12 cellular contexts compared by ENCODE assay signal in the genomic region with DNA sequence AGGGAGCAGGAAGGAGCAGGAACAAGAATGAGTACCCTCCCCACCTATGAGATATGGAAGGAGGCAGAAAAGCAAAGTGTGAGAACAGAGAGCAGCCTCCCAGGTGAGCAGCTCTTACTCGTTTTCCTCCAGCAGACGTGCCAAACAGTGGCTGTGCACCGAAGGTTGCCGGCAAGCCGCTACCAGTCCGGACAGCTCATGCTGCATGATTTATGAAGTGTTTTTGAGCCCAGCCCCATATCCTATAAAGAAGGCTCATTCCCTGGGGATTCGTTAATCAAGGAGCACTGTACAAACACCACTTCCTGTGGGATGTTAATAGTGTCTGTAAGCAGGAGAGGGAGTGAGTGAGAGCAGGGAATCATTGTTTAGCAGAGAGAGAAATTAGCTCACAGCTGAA.
DNase-seq lines count a peak whose midpoint lies in the region; ATAC-seq and TF ChIP-seq lines count a peak whose summit lies in the region.
"Had no signal": no experiment of that assay in that cellular context is flagged by ENCODE, and none has a peak within 500 bp of the region (broad histone marks: within the 10 kb centered on the region; RNA-seq: fewer than 3 reads in every experiment).

No MANE protein-coding gene starts in this region.

- H3K27ac ChIP-seq in A673 (ENCODE audit: low read depth, low read length, poor library complexity, severe bottlenecking) (no peak overlapping the region), epithelial cell of prostate (no peak overlapping the region)
- H3K27ac ChIP-seq: gastrocnemius medialis, HL-60 had no signal

- peaks cover 10% of the 10 kb centered on the region for H3K4me1 ChIP-seq in A673 (ENCODE audit: insufficient read depth, low read length, poor library complexity, severe bottlenecking)
- H3K4me1 ChIP-seq: gastrocnemius medialis had no signal

- H3K4me1 Mint-ChIP-seq in mesothelial cell of epicardium = peaks cover 13% of the 10 kb centered on the region

- no peak overlapping the region for H3K4me3 Mint-ChIP-seq in mesothelial cell of epicardium
- H3K4me3 Mint-ChIP-seq: activated CD8-positive, alpha-beta T cell treated with anti-CD3 and anti-CD28 coated beads for 36 hours had no signal

- H3K36me3 Mint-ChIP-seq in mesothelial cell of epicardium = no peaks in the 10 kb centered on the region

- POLR2A ChIA-PET in A673 (lab: Charles Lee; ENCODE audit: low non-redundant PET) = interaction anchor here (0.6 kb wide), 1 partner anchor 1589 kb away, joined by 4 read pairs; no protein-coding TSS in a partner anchor

- TF ChIP-seq CTCF in A673 (conservative IDR thresholded peaks at IDR 0.05; ENCODE audit: low read depth, low read length) = no peak
- no peak for TF ChIP-seq CTCF in mesothelial cell of epicardium (IDR thresholded peaks at IDR 0.05; ENCODE audit: unreplicated experiment)

- H3K27me3 Mint-ChIP-seq in mesothelial cell of epicardium (ENCODE audit: low read depth) = peaks cover 28% of the 10 kb centered on the region

- H3K27me3 ChIP-seq in A673 (replicated peaks; ENCODE audit: insufficient read depth, low read depth, low read length, poor library complexity) = peaks cover 5% of the 10 kb centered on the region

- no peaks in the 10 kb centered on the region for H3K36me3 ChIP-seq in A673 (ENCODE audit: insufficient read depth, low read length, poor library complexity, severe bottlenecking)
- H3K36me3 ChIP-seq: gastrocnemius medialis had no signal

- H3K9me3 ChIP-seq in A673 (ENCODE audit: low read depth, low read length, poor library complexity, severe bottlenecking) = no peaks in the 10 kb centered on the region
- H3K9me3 ChIP-seq: gastrocnemius medialis had no signal

- H3K9me3 Mint-ChIP-seq in mesothelial cell of epicardium = no peaks in the 10 kb centered on the region
- H3K9me3 Mint-ChIP-seq: activated CD8-positive, alpha-beta T cell treated with anti-CD3 and anti-CD28 coated beads for 36 hours had no signal

- no TSS peak for BruUV-seq in A673 (replicated peaks; lab: Mats Ljungman, UMichigan)

- no peak overlapping the region for H3K27ac Mint-ChIP-seq in mesothelial cell of epicardium
- H3K27ac Mint-ChIP-seq: activated CD8-positive, alpha-beta T cell treated with anti-CD3 and anti-CD28 coated beads for 36 hours had no signal

- DNase-seq in A673 (ENCODE audit: low spot score) (peak; percentile 79), LHCN-M2 (ENCODE audit: low read depth) (peak; percentile 18), NCI-H524 (lab: John Stamatoyannopoulos, UW) (peak; percentile 94 to 96), epithelial cell of prostate (ENCODE audit: low read depth, low spot score) (peak; percentile 46), mesothelial cell of epicardium (ENCODE audit: low spot score in 2 of 2, unreplicated experiment in 2 of 2) (no peak), NOMO-1 treated with DMSO at 0.1 percent for 48 hours (lab: John Stamatoyannopoulos, UW; ENCODE audit: unreplicated experiment) (no peak)
- DNase-seq in activated CD8-positive, alpha-beta memory T cell treated with anti-CD3 and anti-CD28 coated beads, Interleukin-2, amount 50 U/mL, for 48 hours = no peak
- DNase-seq: activated CD8-positive, alpha-beta T cell treated with anti-CD3 and anti-CD28 coated beads for 36 hours; gastrocnemius medialis; stimulated activated naive CD8-positive, alpha-beta T cell treated with anti-CD3 and anti-CD28 coated beads, Interleukin-15, Interleukin-2, amounts not matched to agents 100 U/mL and 50 U/mL, for 24 hours had no signal

- CTCF ChIA-PET in A673 (lab: Charles Lee) = no interaction called here

- H3K4me3 ChIP-seq in A673 (ENCODE audit: low read depth, low read length, poor library complexity, severe bottlenecking) = no peak overlapping the region
- H3K4me3 ChIP-seq: gastrocnemius medialis had no signal

- intact Hi-C loops in A673 (cut with micrococcal nuclease; ENCODE audit: unreplicated experiment) = no loop called here

- no peak for ATAC-seq in HG03280 (IDR thresholded peaks at IDR 0.05; ENCODE audit: unreplicated experiment)
- ATAC-seq: activated CD8-positive, alpha-beta T cell treated with anti-CD3 and anti-CD28 coated beads for 36 hours; gastrocnemius medialis; stimulated activated naive CD8-positive, alpha-beta T cell treated with anti-CD3 and anti-CD28 coated beads, Interleukin-15, Interleukin-2, amounts not matched to agents 100 U/mL and 50 U/mL, for 24 hours had no signal

Comparison
In these comparisons a context has a peak if more than half of its experiments do, and no peak if none do; other contexts are left out.
1. DNase-seq: peak in A673 (single experiment), LHCN-M2 (single experiment), NCI-H524 (2 of 2) and epithelial cell of prostate (single experiment); none in mesothelial cell of epicardium (0 of 2), NOMO-1 treated with DMSO at 0.1 percent for 48 hours (single experiment) and activated CD8-positive, alpha-beta memory T cell treated with anti-CD3 and anti-CD28 coated beads, Interleukin-2, amount 50 U/mL, for 48 hours (single experiment).